8 cellular contexts compared by ENCODE assay signal in the genomic region with DNA sequence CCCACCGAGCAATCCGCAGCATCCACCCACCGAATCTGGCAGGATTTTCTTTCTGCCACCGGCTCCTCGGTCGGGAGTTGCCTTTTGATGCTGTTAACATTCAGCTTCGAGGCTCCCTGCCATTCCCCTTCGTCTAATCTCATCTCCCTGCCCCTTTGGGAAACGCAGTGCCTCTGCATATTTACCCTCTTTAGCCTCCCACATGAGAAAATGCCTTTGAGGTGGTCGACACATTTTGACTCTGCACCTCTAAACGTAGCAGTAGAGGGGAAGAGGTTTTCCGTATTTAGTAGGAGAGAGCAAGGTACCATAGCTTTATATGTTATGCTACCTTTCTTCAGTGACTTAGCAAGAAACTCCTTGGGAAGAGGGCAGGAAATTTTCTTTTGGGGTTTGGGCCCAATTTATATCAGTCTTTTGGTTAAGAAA. TPM values are rescaled to one million over a fixed set of nuclear protein-coding genes. Genes with fewer than 3 reads are reported as not detected.
DNase-seq lines count a peak whose midpoint lies in the region; ATAC-seq and TF ChIP-seq lines count a peak whose summit lies in the region.

No MANE protein-coding gene starts in this region.

- peaks cover 44% of the 10 kb centered on the region for H3K4me1 Mint-ChIP-seq in chondrocyte (ENCODE audit: low read depth)
- H3K4me1 Mint-ChIP-seq in naive B cell: peaks cover 27 to 52% (median 43%) of the 10 kb centered on the region in 3 donors

- CTCF ChIA-PET in HEK293T (lab: Yijun Ruan, JAX): no interaction called here

- POLR2A ChIA-PET in HEK293T (lab: Yijun Ruan, JAX): interaction anchor here (1.0 to 1.4 kb wide), 3 partner anchors 8 to 83 kb away, joined by 3 to 6 read pairs (median 3); a partner anchor contains a TSS

- H3K27me3 ChIP-seq in NT2/D1 (ENCODE audit: insufficient read depth, insufficient read length): no peaks in the 10 kb centered on the region

- H3K27ac Mint-ChIP-seq in chondrocyte (ENCODE audit: unreplicated experiment) (peak overlapping the region; percentile 99), naive B cell (peak overlapping the region; percentile 56 to 95 (median 93))

- ATAC-seq in naive B cell (ENCODE audit: low read depth in 2 of 2) (no peak), HG03571 (IDR thresholded peaks at IDR 0.05; ENCODE audit: unreplicated experiment) (no peak)

- TF ChIP-seq CTCF in chondrocyte (IDR thresholded peaks at IDR 0.05): no peak

- H3K36me3 ChIP-seq in NT2/D1 (ENCODE audit: insufficient read depth, insufficient read length, low read length): peaks cover 8% of the 10 kb centered on the region

- no peaks in the 10 kb centered on the region for H3K9me3 Mint-ChIP-seq in chondrocyte (ENCODE audit: low read depth)
- no peaks in the 10 kb centered on the region for H3K9me3 Mint-ChIP-seq in naive B cell

- no peaks in the 10 kb centered on the region for H3K9me3 ChIP-seq in NT2/D1 (ENCODE audit: insufficient read depth, low read length)

- H3K4me3 ChIP-seq in NT2/D1 (ENCODE audit: insufficient read length, low read depth): peak overlapping the region; percentile 82

- DNase-seq in ELR (ENCODE audit: low read depth) (peak; percentile 37), NT2/D1 (ENCODE audit: low read depth, low spot score) (no peak), chondrocyte (ENCODE audit: low spot score) (no peak), naive B cell (no peak), H4 (ENCODE audit: low spot score) (no peak), HEK293T (ENCODE audit: extremely low spot score) (no peak), epidermal melanocyte (ENCODE audit: insufficient read length, low spot score) (no peak)

- H3K4me1 ChIP-seq in NT2/D1 (ENCODE audit: insufficient read depth, insufficient read length): no peaks in the 10 kb centered on the region

- peak overlapping the region; percentile 96 for H3K9ac ChIP-seq in NT2/D1 (ENCODE audit: insufficient read length, low read depth)

- no peaks in the 10 kb centered on the region for H3K36me3 Mint-ChIP-seq in chondrocyte (ENCODE audit: low read depth)
- peaks cover 0 to 8% of the 10 kb centered on the region in 2 donors for H3K36me3 Mint-ChIP-seq in naive B cell

- H3K4me3 Mint-ChIP-seq in chondrocyte (ENCODE audit: unreplicated experiment): peak overlapping the region; percentile 93
- peak overlapping the region; percentile 86 to 97 (median 93) for H3K4me3 Mint-ChIP-seq in naive B cell

- H3K27me3 Mint-ChIP-seq in chondrocyte (ENCODE audit: low read depth) (no peaks in the 10 kb centered on the region), naive B cell (no peaks in the 10 kb centered on the region)

TF ChIP-seq in HEK293T, 16 proteins besides CTCF, POLR2A, EP300 and RAD21:
- TF ChIP-seq CTBP1 (IDR thresholded peaks at IDR 0.05; ENCODE audit: borderline replicate concordance) (no peak), LEF1 (IDR thresholded peaks at IDR 0.05; ENCODE audit: borderline replicate concordance) (no peak), FOXA1 (IDR thresholded peaks at IDR 0.05) (no peak), FOXK2 (IDR thresholded peaks at IDR 0.05) (no peak), FOXM1 (IDR thresholded peaks at IDR 0.05; ENCODE audit: borderline replicate concordance) (no peak), ZNF384 (IDR thresholded peaks at IDR 0.05) (no peak), SP1 (IDR thresholded peaks at IDR 0.05) (no peak), SUZ12 (IDR thresholded peaks at IDR 0.05) (no peak), HDGF (IDR thresholded peaks at IDR 0.05; ENCODE audit: borderline replicate concordance) (no peak), TARDBP (IDR thresholded peaks at IDR 0.05) (no peak)
- TF ChIP-seq, protein P1, sequence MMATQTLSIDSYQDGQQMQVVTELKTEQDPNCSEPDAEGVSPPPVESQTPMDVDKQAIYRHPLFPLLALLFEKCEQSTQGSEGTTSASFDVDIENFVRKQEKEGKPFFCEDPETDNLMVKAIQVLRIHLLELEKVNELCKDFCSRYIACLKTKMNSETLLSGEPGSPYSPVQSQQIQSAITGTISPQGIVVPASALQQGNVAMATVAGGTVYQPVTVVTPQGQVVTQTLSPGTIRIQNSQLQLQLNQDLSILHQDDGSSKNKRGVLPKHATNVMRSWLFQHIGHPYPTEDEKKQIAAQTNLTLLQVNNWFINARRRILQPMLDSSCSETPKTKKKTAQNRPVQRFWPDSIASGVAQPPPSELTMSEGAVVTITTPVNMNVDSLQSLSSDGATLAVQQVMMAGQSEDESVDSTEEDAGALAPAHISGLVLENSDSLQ (IDR thresholded peaks at IDR 0.05): no peak

RNA-seq across cellular contexts. Expression of a gene that starts 1.2 kb away (rescaled TPM):
- total RNA-seq in chondrocyte: 150 to 151 TPM (median 151 TPM) in 3 replicates
- polyA plus RNA-seq in naive B cell (ENCODE audit: low read depth in 6 of 6): 10 to 100 TPM in 5 of 6 donors, 1 to 10 TPM in 1; 9.0 to 16.2 (median 12.2) TPM
- total RNA-seq in H4 (2014; rRNA removed; shearing (Covaris generic)): 49.1 and 57.1 TPM in 2 replicates
